Comparison of ENCODE assay signal across 18 cellular contexts in genomic region chr1:55052221-55053142, GRCh38. TPM values are rescaled to one million over a fixed set of nuclear protein-coding genes. Genes with fewer than 3 reads are reported as not detected.
"Had no signal": no experiment of that assay in that cellular context is flagged by ENCODE, and none has a peak within 500 bp of the region (broad histone marks: within the 10 kb centered on the region; RNA-seq: fewer than 3 reads in every experiment).

No MANE protein-coding gene starts in this region.

- H3K9me3 ChIP-seq: sigmoid colon had no signal

- H3K36me3 ChIP-seq: brain microvascular endothelial cell, sigmoid colon had no signal

- DNase-seq: activated CD4-positive, alpha-beta T cell treated with anti-CD3 and anti-CD28 coated beads, Interleukin-2, amount 50 U/mL, for 1 hour; activated CD4-positive, CD25-positive, alpha-beta regulatory T cell; activated T-cell treated with anti-CD3 and anti-CD28 coated beads for 4 hours; brain microvascular endothelial cell; erythroblast; immature natural killer cell; mesendoderm; sigmoid colon; stimulated activated CD4-positive, alpha-beta T cell treated with anti-CD3 and anti-CD28 coated beads, Interleukin-2, amount 100 ng/mL, for 24 hours; stimulated activated naive B cell treated with anti-CD40 and anti-IgM and Interleukin-4, amounts not matched to agents 10 μg/mL and 1 μg/mL and 100 μg/mL, for 72 hours; T-helper 2 cell; trophoblast cell had no signal

- ATAC-seq: activated T-helper 17 cell treated with anti-CD3 and anti-CD28 coated beads, Interleukin-2, amount 50 U/mL, for 72 hours; stimulated activated naive B cell treated with anti-CD40 and anti-IgM and Interleukin-4, amounts not matched to agents 10 μg/mL and 1 μg/mL and 100 μg/mL, for 72 hours had no signal

- H3K27ac ChIP-seq: brain microvascular endothelial cell, sigmoid colon had no signal

- H3K27me3 ChIP-seq: brain microvascular endothelial cell, sigmoid colon had no signal

- H3K4me3 ChIP-seq: sigmoid colon had no signal

RNA-seq across cellular contexts. Expression of gene PCSK9, which starts 13.1 kb away (rescaled TPM):
- total RNA-seq: activated CD8-positive, alpha-beta memory T cell treated with anti-CD3 and anti-CD28 coated beads for 36 hours; activated T-helper 17 cell treated with anti-CD3 and anti-CD28 coated beads, Interleukin-2, amount 50 U/mL, for 72 hours; dermis blood vessel endothelial cell; subcutaneous adipose tissue had no signal
- polyA plus RNA-seq: immature natural killer cell had no signal

RNA-seq across cellular contexts. Expression of gene BSND, which starts 53.7 kb away (rescaled TPM):
- total RNA-seq: activated CD8-positive, alpha-beta memory T cell treated with anti-CD3 and anti-CD28 coated beads for 36 hours; dermis blood vessel endothelial cell; glomerular endothelial cell; neural crest cell; sigmoid colon; subcutaneous adipose tissue had no signal
- polyA plus RNA-seq: immature natural killer cell, sigmoid colon had no signal
